ENCODE assay signal across 8 cellular contexts in the genomic region with DNA sequence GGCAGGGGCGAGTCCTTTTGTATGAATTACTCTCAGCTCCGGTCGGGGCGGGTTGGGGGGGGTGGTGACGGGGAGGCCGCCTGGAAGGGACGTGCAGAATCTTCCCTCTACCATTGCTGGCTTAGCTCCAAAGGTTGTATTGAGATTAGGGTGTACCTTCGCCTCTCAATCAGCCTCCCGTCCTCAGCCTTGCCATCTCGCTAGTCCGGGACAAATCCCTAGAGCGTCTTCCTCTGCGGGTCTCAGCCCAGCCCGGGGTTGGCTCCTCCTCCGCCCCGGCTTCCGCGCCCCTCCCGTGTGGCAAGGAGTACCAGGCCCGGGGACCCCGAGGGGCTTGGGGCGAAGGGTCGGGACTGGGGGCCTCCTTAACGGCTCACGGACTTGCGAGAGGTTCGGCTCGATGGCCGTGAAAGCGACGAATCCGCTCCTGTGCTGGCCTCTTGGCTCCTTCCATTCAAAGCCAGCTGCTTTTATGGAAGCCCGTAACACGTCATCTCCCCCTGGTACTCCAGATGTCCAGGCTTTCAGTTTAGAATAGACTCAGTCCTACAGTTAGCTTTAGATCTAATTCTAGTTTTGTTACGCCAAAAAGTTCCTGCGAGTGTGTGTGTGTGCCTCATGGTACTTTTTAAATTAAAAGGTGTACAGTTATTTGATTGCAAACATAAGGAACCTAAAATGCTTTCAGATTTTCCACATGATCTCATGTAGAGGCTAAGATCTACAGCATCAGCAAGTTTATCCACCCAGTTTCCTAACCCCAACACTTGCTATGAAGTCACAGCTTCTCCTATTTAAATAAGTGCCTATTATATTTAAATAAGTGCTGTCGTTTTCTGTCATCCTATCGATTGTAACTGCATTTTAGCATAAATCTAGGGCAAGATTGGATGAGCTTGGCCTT. TPM values are rescaled to one million over a fixed set of nuclear protein-coding genes. Genes with fewer than 3 reads are reported as not detected.
DNase-seq lines count a peak whose midpoint lies in the region; ATAC-seq, FAIRE-seq and TF ChIP-seq lines count a peak whose summit lies in the region.

No MANE protein-coding gene starts in this region.

- H3K4me3 ChIP-seq in GM23248 (peak overlapping the region; percentile 86), RWPE2 (ENCODE audit: severe bottlenecking) (peak overlapping the region; percentile 90), astrocyte (ENCODE audit: insufficient read depth, low read depth, low read length) (peak overlapping the region; percentile 100), iPS-15b (ENCODE audit: low read depth, low read length) (peak overlapping the region; percentile 89), gastrocnemius medialis (peak overlapping the region; percentile 60 to 83 (median 68))

- H2AFZ ChIP-seq in GM23248 (peak overlapping the region; percentile 75), astrocyte (ENCODE audit: low read depth, low read length) (peak overlapping the region; percentile 68)

- H3K4me1 ChIP-seq in GM23248 (ENCODE audit: insufficient read depth) (peaks cover 44% of the 10 kb centered on the region), RWPE2 (ENCODE audit: insufficient read depth, poor library complexity, severe bottlenecking) (peaks cover 5% of the 10 kb centered on the region), astrocyte (ENCODE audit: insufficient read depth, low read length) (peaks cover 30% of the 10 kb centered on the region), iPS-15b (ENCODE audit: control insufficient read depth, insufficient read depth, low read length) (no peaks in the 10 kb centered on the region), gastrocnemius medialis (peaks cover 9 to 10% of the 10 kb centered on the region in 2 donors)

- 1 to 4% methylated on average over 30 to 32 of the region's 38 CpGs for WGBS in GM23248 (ENCODE audit: low coverage in 1 of 2, low lambda C conversion rate in 2 of 2, missing lambda C conversion rate in 2 of 2), 2 experiments

- H4K20me1 ChIP-seq in GM23248 (ENCODE audit: insufficient read depth): peaks cover 13% of the 10 kb centered on the region
- H4K20me1 ChIP-seq in astrocyte (ENCODE audit: insufficient read depth, low read length): peaks cover 39% of the 10 kb centered on the region

- H3K27me3 ChIP-seq in GM23248 (replicated peaks; ENCODE audit: insufficient read depth) (no peaks in the 10 kb centered on the region), RWPE2 (ENCODE audit: insufficient read depth, poor library complexity, severe bottlenecking) (no peaks in the 10 kb centered on the region), astrocyte (ENCODE audit: insufficient read depth, low read length) (no peaks in the 10 kb centered on the region), iPS-15b (ENCODE audit: control insufficient read depth, insufficient read depth, low read length) (no peaks in the 10 kb centered on the region), gastrocnemius medialis (peaks cover 42 to 49% (median 44%) of the 10 kb centered on the region in 3 donors)

- peaks cover 34% of the 10 kb centered on the region for H3K36me3 Mint-ChIP-seq in astrocyte (ENCODE audit: low read depth, unreplicated experiment)

- no peak for TF ChIP-seq POLR2A in gastrocnemius medialis (IDR thresholded peaks at IDR 0.05)

- no peak for FAIRE-seq in astrocyte (lab: Jason Lieb, UNC)

- H3K36me3 ChIP-seq in GM23248 (ENCODE audit: low read depth): peaks cover 36% of the 10 kb centered on the region
- H3K36me3 ChIP-seq in RWPE2 (ENCODE audit: low read depth): peaks cover 42% of the 10 kb centered on the region
- peaks cover 26% of the 10 kb centered on the region for H3K36me3 ChIP-seq in astrocyte (ENCODE audit: insufficient read depth, low read length)
- H3K36me3 ChIP-seq in iPS-15b (ENCODE audit: control insufficient read depth, insufficient read depth, low read length): peaks cover 36% of the 10 kb centered on the region
- H3K36me3 ChIP-seq in gastrocnemius medialis: peaks cover 0 to 3% of the 10 kb centered on the region in 2 donors

- peak; percentile 89 for DNase-seq in GF-D8 (lab: John Stamatoyannopoulos, UW)
- peak; percentile 95 for DNase-seq in GM23248
- peak; percentile 91 for DNase-seq in KG1 (lab: John Stamatoyannopoulos, UW)
- peak; percentile 81 for DNase-seq in RWPE2 (ENCODE audit: low spot score)
- peak; percentile 80 for DNase-seq in astrocyte (ENCODE audit: low read depth)
- DNase-seq in gastrocnemius medialis: peak; percentile 32 to 46
- no peak for DNase-seq in GM10266 (ENCODE audit: extremely low spot score)

- in situ Hi-C loops in GM23248 (cut with MboI) (loop anchor here (25.0 kb wide), 1 partner anchor 91 kb away; no protein-coding TSS in a partner anchor), gastrocnemius medialis (cut with MboI; ENCODE audit: low sequenced_read_pairs in 4 of 4) (loop anchor here in 1 of 4 donors (10.0 kb wide), 1 partner anchor 63 kb away; no protein-coding TSS in a partner anchor)

- H3K9me2 ChIP-seq in GM23248 (ENCODE audit: insufficient read depth): no peaks in the 10 kb centered on the region

- H3K79me2 ChIP-seq in GM23248 (ENCODE audit: insufficient read depth) (peaks cover 57% of the 10 kb centered on the region), astrocyte (ENCODE audit: insufficient read depth, low read length) (peaks cover 39% of the 10 kb centered on the region)

- peaks cover 70% of the 10 kb centered on the region for H3F3A ChIP-seq in GM23248 (ENCODE audit: insufficient read depth)

- H3K27me3 Mint-ChIP-seq in astrocyte (ENCODE audit: low read depth, unreplicated experiment): no peaks in the 10 kb centered on the region

- H3K27ac ChIP-seq in GM23248 (peak overlapping the region; percentile 100), RWPE2 (ENCODE audit: poor library complexity, severe bottlenecking) (peak overlapping the region; percentile 97), astrocyte (ENCODE audit: low read depth, low read length) (peak overlapping the region; percentile 99), gastrocnemius medialis (peak overlapping the region; percentile 83 to 92 (median 90))

- peak overlapping the region; percentile 94 for H3K4me3 Mint-ChIP-seq in astrocyte (ENCODE audit: unreplicated experiment)

- ATAC-seq in RWPE2 (ENCODE audit: low read depth) (peak; percentile 52), gastrocnemius medialis (peak; percentile 57 to 65)

- H3K27ac Mint-ChIP-seq in astrocyte (ENCODE audit: unreplicated experiment): peak overlapping the region; percentile 100

- TF ChIP-seq CTCF in RWPE2 (IDR thresholded peaks at IDR 0.05; ENCODE audit: poor library complexity, severe bottlenecking) (no peak), astrocyte (IDR thresholded peaks at IDR 0.05; ENCODE audit: insufficient read depth, low read depth, low read length) (no peak), gastrocnemius medialis (IDR thresholded peaks at IDR 0.05 in 4 of 5, conservative IDR thresholded peaks at IDR 0.05 in 1 of 5) (no peak), GM10266 (IDR thresholded peaks at IDR 0.05; ENCODE audit: control insufficient read depth, insufficient read depth, low read depth, missing control alignments) (no peak)

- H3K9ac ChIP-seq in GM23248 (peak overlapping the region; percentile 98), astrocyte (ENCODE audit: low read length) (peak overlapping the region; percentile 100), iPS-15b (ENCODE audit: low read depth, low read length) (peak overlapping the region; percentile 98)

- H3K9me3 ChIP-seq in GM23248 (ENCODE audit: low read depth): no peaks in the 10 kb centered on the region
- H3K9me3 ChIP-seq in RWPE2 (ENCODE audit: severe bottlenecking): no peaks in the 10 kb centered on the region
- no peaks in the 10 kb centered on the region for H3K9me3 ChIP-seq in astrocyte (ENCODE audit: insufficient read depth, low read depth, low read length)
- H3K9me3 ChIP-seq in iPS-15b (ENCODE audit: control insufficient read depth, insufficient read depth, low read length): no peaks in the 10 kb centered on the region
- H3K9me3 ChIP-seq in gastrocnemius medialis: no peaks in the 10 kb centered on the region

- H3K9me3 Mint-ChIP-seq in astrocyte (ENCODE audit: unreplicated experiment): no peaks in the 10 kb centered on the region

- H3K4me2 ChIP-seq in GM23248 (ENCODE audit: unreplicated experiment) (peak overlapping the region; percentile 82), astrocyte (ENCODE audit: low read length) (peak overlapping the region; percentile 91)

- H3K4me1 Mint-ChIP-seq in astrocyte (ENCODE audit: low read depth, unreplicated experiment): peaks cover 10% of the 10 kb centered on the region

- intact Hi-C loops in gastrocnemius medialis (cut with DNase I; ENCODE audit: low total_unique reads): loop anchor here (2.0 to 5.0 kb wide), 3 partner anchors 46 to 131 kb away; partner anchors contain the start of gene SLC17A5

RNA-seq across cellular contexts. Expression of gene EEF1A1, which starts 0.8 kb away (rescaled TPM):
- 13,436 and 14,561 TPM in 2 replicates for total RNA-seq in GM23248 (2014; rRNA removed; shearing (Covaris generic))
- polyA plus RNA-seq in GM23248 (2016; fragmentation: Nextera tagmentation; extraction: Ambion mirVana): 3,887 and 3,918 TPM in 2 replicates
- total RNA-seq in astrocyte (7,239 and 8,216 TPM in 2 replicates), gastrocnemius medialis (1,000 to 10,000 TPM in 3 of 4 donors, 100 to 1,000 TPM in 1; 846 to 1,271 (median 1,198) TPM)
